17 cellular contexts compared by ENCODE assay signal in genomic region chr4:85940131-85940530, GRCh38.
"Had no signal": no experiment of that assay in that cellular context is flagged by ENCODE, and none has a peak within 500 bp of the region (broad histone marks: within the 10 kb centered on the region; RNA-seq: fewer than 3 reads in every experiment).

No MANE protein-coding gene starts in this region.

- H3K27ac Mint-ChIP-seq: activated CD4-positive, alpha-beta memory T cell treated with anti-CD3 and anti-CD28 coated beads, Interleukin-2, amount 10 ng/mL, durations not matched to agents 7 days and 5 days; activated naive CD8-positive, alpha-beta T cell treated with anti-CD3 and anti-CD28 coated beads for 36 hours; stimulated activated naive B cell treated with anti-CD40 and anti-IgM and Interleukin-4, amounts not matched to agents 10 μg/mL and 1 μg/mL and 100 μg/mL, for 72 hours had no signal

- H3K9me3 Mint-ChIP-seq: activated CD4-positive, alpha-beta memory T cell treated with anti-CD3 and anti-CD28 coated beads, Interleukin-2, amount 10 ng/mL, durations not matched to agents 7 days and 5 days; stimulated activated naive B cell treated with anti-CD40 and anti-IgM and Interleukin-4, amounts not matched to agents 10 μg/mL and 1 μg/mL and 100 μg/mL, for 72 hours had no signal

- ATAC-seq: esophagus mucosa; right cardiac atrium; stimulated activated naive B cell treated with anti-CD40 and anti-IgM and Interleukin-4, amounts not matched to agents 10 μg/mL and 1 μg/mL and 100 μg/mL, for 72 hours had no signal

- H3K9me3 ChIP-seq: left ventricle myocardium inferior, transverse colon had no signal

- H3K27ac ChIP-seq: left ventricle myocardium inferior, spleen, transverse colon had no signal

- H3K27me3 ChIP-seq: spleen, transverse colon had no signal

- H3K36me3 ChIP-seq: transverse colon had no signal

- H3K36me3 Mint-ChIP-seq: activated naive CD8-positive, alpha-beta T cell treated with anti-CD3 and anti-CD28 coated beads for 36 hours had no signal

- FAIRE-seq: endometrium had no signal

- H3K4me1 ChIP-seq: left ventricle myocardium inferior, spleen had no signal

- H3K4me3 ChIP-seq: left ventricle myocardium inferior, spleen, transverse colon had no signal

- H3K4me3 Mint-ChIP-seq: activated CD4-positive, alpha-beta memory T cell treated with anti-CD3 and anti-CD28 coated beads, Interleukin-2, amount 10 ng/mL, durations not matched to agents 7 days and 5 days; activated naive CD8-positive, alpha-beta T cell treated with anti-CD3 and anti-CD28 coated beads for 36 hours; stimulated activated naive B cell treated with anti-CD40 and anti-IgM and Interleukin-4, amounts not matched to agents 10 μg/mL and 1 μg/mL and 100 μg/mL, for 72 hours had no signal

- H3K27me3 Mint-ChIP-seq: activated CD4-positive, alpha-beta memory T cell treated with anti-CD3 and anti-CD28 coated beads, Interleukin-2, amount 10 ng/mL, durations not matched to agents 7 days and 5 days; activated naive CD8-positive, alpha-beta T cell treated with anti-CD3 and anti-CD28 coated beads for 36 hours; stimulated activated naive B cell treated with anti-CD40 and anti-IgM and Interleukin-4, amounts not matched to agents 10 μg/mL and 1 μg/mL and 100 μg/mL, for 72 hours had no signal

- DNase-seq: activated CD4-positive, alpha-beta memory T cell treated with anti-CD3 and anti-CD28 coated beads, Interleukin-2, amount 10 ng/mL, durations not matched to agents 7 days and 5 days; activated CD4-positive, CD25-positive, alpha-beta regulatory T cell treated with anti-CD3 and anti-CD28 coated beads, Interleukin-2, amount 50 U/mL, for 72 hours; activated gamma-delta T cell treated with Interleukin-2 at 50 U/mL for 16 hours; activated naive CD8-positive, alpha-beta T cell treated with anti-CD3 and anti-CD28 coated beads for 36 hours; activated T-cell treated with anti-CD3 and anti-CD28 coated beads, Interleukin-2, amount 50 U/mL, for 48 hours; anterior cingulate cortex; glutamatergic neuron; left ventricle myocardium inferior; posterior cingulate gyrus; right cardiac atrium; spleen; stimulated activated CD4-positive, alpha-beta T cell treated with anti-CD3 and anti-CD28 coated beads, Interleukin-1b, Interleukin-23, amount 100 ng/mL, for 48 hours; stimulated activated naive B cell treated with anti-CD40 and anti-IgM and Interleukin-4, amounts not matched to agents 10 μg/mL and 1 μg/mL and 100 μg/mL, for 72 hours; T-helper 9 cell; transverse colon had no signal

- H3K4me1 Mint-ChIP-seq: activated CD4-positive, alpha-beta memory T cell treated with anti-CD3 and anti-CD28 coated beads, Interleukin-2, amount 10 ng/mL, durations not matched to agents 7 days and 5 days; activated naive CD8-positive, alpha-beta T cell treated with anti-CD3 and anti-CD28 coated beads for 36 hours had no signal
